ENCODE assay signal across 10 cellular contexts in the genomic region with DNA sequence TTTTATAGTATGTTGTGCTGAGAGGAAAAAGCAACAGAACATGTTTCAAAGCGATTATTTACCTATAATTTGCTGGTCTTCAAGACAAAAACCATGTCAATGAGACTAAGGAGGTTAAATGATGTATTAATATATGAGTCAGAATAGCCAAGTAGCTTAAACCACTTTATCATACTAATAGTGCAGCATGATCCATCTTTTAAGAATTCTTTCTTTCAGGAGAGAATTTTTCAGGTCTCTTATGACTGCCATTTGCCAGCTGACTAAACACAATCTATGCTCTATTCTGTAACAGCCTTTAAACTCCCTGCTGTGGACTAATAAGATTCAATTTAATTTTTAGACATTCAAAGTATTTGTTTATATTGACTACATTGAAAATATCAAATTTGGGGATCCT.
"Had no signal": no experiment of that assay in that cellular context is flagged by ENCODE, and none has a peak within 500 bp of the region (broad histone marks: within the 10 kb centered on the region; RNA-seq: fewer than 3 reads in every experiment).

No MANE protein-coding gene starts in this region.

- H3K27ac ChIP-seq: brain microvascular endothelial cell, dorsolateral prefrontal cortex, heart right ventricle, skin epidermis had no signal

- H3K36me3 ChIP-seq: brain microvascular endothelial cell, heart right ventricle had no signal

- DNase-seq: activated CD4-positive, alpha-beta T cell treated with anti-CD3 and anti-CD28 coated beads for 4 hours; activated CD8-positive, alpha-beta memory T cell treated with anti-CD3 and anti-CD28 coated beads for 24 hours; activated naive CD4-positive, alpha-beta T cell treated with anti-CD3 and anti-CD28 coated beads, Interleukin-2, amount 10 ng/mL, durations not matched to agents 7 days and 5 days; brain microvascular endothelial cell; dorsolateral prefrontal cortex; heart right ventricle; kidney; left ventricle myocardium superior; midbrain had no signal

- H3K4me1 ChIP-seq: heart right ventricle had no signal

- H3K27me3 ChIP-seq: brain microvascular endothelial cell, dorsolateral prefrontal cortex, heart right ventricle had no signal

- H3K4me3 ChIP-seq: dorsolateral prefrontal cortex, heart right ventricle, skin epidermis had no signal

- ATAC-seq: heart right ventricle, left ventricle myocardium superior had no signal

- H3K9me3 ChIP-seq: heart right ventricle had no signal
